In the genomic region with DNA sequence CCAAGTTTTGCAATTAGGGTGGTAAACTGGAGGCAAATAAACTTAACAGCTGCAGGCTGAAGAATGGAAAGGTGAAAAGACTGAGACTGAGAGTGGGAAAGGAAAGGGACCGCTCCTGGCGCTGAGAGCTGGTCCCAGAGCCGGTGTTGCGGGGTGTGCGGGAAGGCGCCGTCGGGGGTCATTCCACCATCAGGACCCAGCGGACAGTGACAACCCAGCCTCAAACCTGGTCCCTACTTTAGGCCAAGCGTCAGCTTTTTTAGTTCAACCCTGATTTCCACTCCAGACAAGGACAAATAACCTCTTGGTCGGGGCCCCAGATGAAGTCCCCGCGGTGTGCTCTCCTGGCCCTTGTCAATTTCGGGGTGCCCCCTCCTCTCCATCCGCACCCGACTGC, we compare ENCODE assay signal across 9 cellular contexts.
DNase-seq lines count a peak whose midpoint lies in the region; ATAC-seq and TF ChIP-seq lines count a peak whose summit lies in the region.
"Had no signal": no experiment of that assay in that cellular context is flagged by ENCODE, and none has a peak within 500 bp of the region (broad histone marks: within the 10 kb centered on the region; RNA-seq: fewer than 3 reads in every experiment).

No MANE protein-coding gene starts in this region.

- H3K14ac ChIP-seq in H9 (ENCODE audit: insufficient read depth, low read length), result no peak overlapping the region

- H3K4me3 ChIP-seq in iPS-15b (ENCODE audit: low read depth, low read length) (peak overlapping the region; percentile 55), skin epidermis (peak overlapping the region; percentile 33 to 49 (median 38)), thyroid gland (replicated peaks in 1 of 3) (no peak overlapping the region)

- intact Hi-C loops in activated B cell treated with CpG ODN at 0.5 μM for 24 hours (cut with micrococcal nuclease) (no loop called here), thyroid gland (cut with DNase I) (loop anchor here (10.0 kb wide), 1 partner anchor 155 kb away; no protein-coding TSS in a partner anchor)

- H3K36me3 Mint-ChIP-seq in H9 (ENCODE audit: insufficient read depth in 1 of 3, low read depth in 3 of 3) (no peaks in the 10 kb centered on the region; a peak in 1 of 7 replicates), activated B cell treated with CpG ODN at 0.5 μM for 24 hours (ENCODE audit: low read depth) (no peaks in the 10 kb centered on the region)

- H2AK5ac ChIP-seq in H9 (ENCODE audit: insufficient read length, low read length), result no peak overlapping the region

- H3K4me2 ChIP-seq in H9 (ENCODE audit: insufficient read depth, insufficient read length, low read length), result peak overlapping the region; percentile 33

- H2BK12ac ChIP-seq in H9 (ENCODE audit: insufficient read length, low read depth, low read length), result no peak overlapping the region

- no peak overlapping the region for H3K27ac Mint-ChIP-seq in H9
- no peak overlapping the region for H3K27ac Mint-ChIP-seq in activated B cell treated with CpG ODN at 0.5 μM for 24 hours

- no peak overlapping the region for H2BK20ac ChIP-seq in H9 (ENCODE audit: low read depth, low read length, poor library complexity, severe bottlenecking)

- H2AFZ ChIP-seq in H9 (ENCODE audit: low read length), result no peak overlapping the region

- TF ChIP-seq CTCF in H9 (conservative IDR thresholded peaks at IDR 0.05) (no peak), activated B cell treated with CpG ODN at 0.5 μM for 24 hours (IDR thresholded peaks at IDR 0.05) (no peak), thyroid gland (IDR thresholded peaks at IDR 0.05) (no peak)

- no peaks in the 10 kb centered on the region for H3K79me2 ChIP-seq in H9 (ENCODE audit: insufficient read depth, low read length)

- no peak for TF ChIP-seq POLR2A in thyroid gland (IDR thresholded peaks at IDR 0.05)

- H3K36me3 ChIP-seq in iPS-15b (ENCODE audit: control insufficient read depth, insufficient read depth, low read length) (no peaks in the 10 kb centered on the region), thyroid gland (no peaks in the 10 kb centered on the region)

- no peak overlapping the region for H4K91ac ChIP-seq in H9 (ENCODE audit: insufficient read length, low read depth, low read length)

- H3K23ac ChIP-seq in H9 (ENCODE audit: insufficient read length, low read depth, low read length), result no peak overlapping the region

- H3K9me3 ChIP-seq in H9 (ENCODE audit: control insufficient read depth, low read depth, low read length) (no peaks in the 10 kb centered on the region), iPS-15b (ENCODE audit: control insufficient read depth, insufficient read depth, low read length) (no peaks in the 10 kb centered on the region), thyroid gland (no peaks in the 10 kb centered on the region)

- WGBS in H9 (ENCODE audit: extremely low coverage, insufficient read length, low lambda C conversion rate), result no CpG with 5 or more reads among the region's 16 CpGs
- 30 to 41% methylated on average over 10 to 16 of the region's 16 CpGs for WGBS in thyroid gland, 2 donors

- POLR2A ChIA-PET in activated B cell treated with CpG ODN at 0.5 μM for 24 hours (lab: Charles Lee), result no interaction called here

- H3K9ac ChIP-seq in H9 (ENCODE audit: extremely low read depth, insufficient read length, low read length) (no peak overlapping the region), iPS-15b (ENCODE audit: low read depth, low read length) (no peak overlapping the region)

- no peak for DNase-seq in H9
- no peak for DNase-seq in activated B cell treated with CpG ODN at 0.5 μM for 24 hours
- no peak for DNase-seq in SKM-1 treated with dmso at 0.1 percent for 144 hours (lab: John Stamatoyannopoulos, UW; ENCODE audit: unreplicated experiment)
- DNase-seq in thyroid gland, result no peak
- DNase-seq in activated CD8-positive, alpha-beta memory T cell treated with anti-CD3 and anti-CD28 coated beads, Interleukin-2, amount 50 U/mL, for 4 hours, result no peak
- DNase-seq in NCI-H82 (lab: John Stamatoyannopoulos, UW), result no peak
- DNase-seq: dorsolateral prefrontal cortex had no signal

- H4K20me1 ChIP-seq in H9 (ENCODE audit: control insufficient read depth, insufficient read depth, insufficient read length), result no peaks in the 10 kb centered on the region

- H3K9me3 Mint-ChIP-seq in H9 (no peaks in the 10 kb centered on the region), activated B cell treated with CpG ODN at 0.5 μM for 24 hours (no peaks in the 10 kb centered on the region)

- no peak overlapping the region for H4K5ac ChIP-seq in H9 (ENCODE audit: insufficient read length, low read depth, low read length)

- no peak overlapping the region for H3T11ph ChIP-seq in H9 (ENCODE audit: low read length)

- no peak overlapping the region for H3K4ac ChIP-seq in H9 (ENCODE audit: low read depth, low read length)

- H3K23me2 ChIP-seq in H9 (ENCODE audit: insufficient read length, low read depth, low read length, poor library complexity, severe bottlenecking), result peaks cover 17% of the 10 kb centered on the region

- no peak overlapping the region for H3K56ac ChIP-seq in H9 (ENCODE audit: insufficient read length, low read depth, low read length)

- H3K18ac ChIP-seq in H9 (ENCODE audit: insufficient read length, low read depth, low read length), result no peak overlapping the region

- no peak for ATAC-seq in activated B cell treated with CpG ODN at 0.5 μM for 24 hours (ENCODE audit: low read depth)

- H3K4me3 Mint-ChIP-seq in H9 (peak overlapping the region; percentile 45 to 70), activated B cell treated with CpG ODN at 0.5 μM for 24 hours (peak overlapping the region; percentile 28)

- no peak overlapping the region for H2BK15ac ChIP-seq in H9 (ENCODE audit: low read depth, low read length)

- H3K79me1 ChIP-seq in H9 (ENCODE audit: insufficient read depth, low read depth, low read length, poor library complexity, severe bottlenecking), result no peaks in the 10 kb centered on the region

- CTCF ChIA-PET in activated B cell treated with CpG ODN at 0.5 μM for 24 hours (lab: Charles Lee), result no interaction called here

- no peak overlapping the region for H2BK5ac ChIP-seq in H9 (ENCODE audit: insufficient read length, low read length)

- H3K27me3 Mint-ChIP-seq in H9 (ENCODE audit: low read depth), result peaks cover 81% of the 10 kb centered on the region
- H3K27me3 Mint-ChIP-seq in activated B cell treated with CpG ODN at 0.5 μM for 24 hours, result peaks cover 43% of the 10 kb centered on the region

- peaks cover 6% of the 10 kb centered on the region; the same call in 1 of the 2 replicates for H3K27me3 ChIP-seq in H9 (ENCODE audit: insufficient read depth, low read length)
- H3K27me3 ChIP-seq in iPS-15b (ENCODE audit: control insufficient read depth, insufficient read depth, low read length), result peaks cover 40% of the 10 kb centered on the region
- H3K27me3 ChIP-seq in thyroid gland, result no peaks in the 10 kb centered on the region

- H2BK120ac ChIP-seq in H9 (ENCODE audit: low read depth, low read length, poor library complexity, severe bottlenecking), result no peak overlapping the region

- H3K4me1 Mint-ChIP-seq in H9, result peaks cover 21 to 24% of the 10 kb centered on the region in 2 experiments
- peaks cover 17% of the 10 kb centered on the region for H3K4me1 Mint-ChIP-seq in activated B cell treated with CpG ODN at 0.5 μM for 24 hours

- H3K4me1 ChIP-seq in H9 (ENCODE audit: insufficient read depth, low read length) (no peaks in the 10 kb centered on the region; the same call in 1 of the 2 replicates), iPS-15b (ENCODE audit: control insufficient read depth, insufficient read depth, low read length) (peaks cover 7% of the 10 kb centered on the region), thyroid gland (peaks cover 0 to 17% of the 10 kb centered on the region in 2 donors)

- H3K27ac ChIP-seq in H9 (ENCODE audit: insufficient read length, low read depth, low read length), result no peak overlapping the region
- H3K27ac ChIP-seq in skin epidermis, result no peak overlapping the region
- no peak overlapping the region for H3K27ac ChIP-seq in thyroid gland
- H3K27ac ChIP-seq: dorsolateral prefrontal cortex had no signal

- H4K8ac ChIP-seq in H9 (replicated peaks; ENCODE audit: insufficient read length, low read depth, low read length), result no peak overlapping the region

Comparison
In these comparisons a context has a peak if more than half of its experiments do, and no peak if none do; other contexts are left out.
1. H3K4me3 ChIP-seq: peak in iPS-15b (single experiment) and skin epidermis (7 of 7); none in thyroid gland (0 of 3).